Comparison of ENCODE assay signal across 9 cellular contexts in the genomic region with DNA sequence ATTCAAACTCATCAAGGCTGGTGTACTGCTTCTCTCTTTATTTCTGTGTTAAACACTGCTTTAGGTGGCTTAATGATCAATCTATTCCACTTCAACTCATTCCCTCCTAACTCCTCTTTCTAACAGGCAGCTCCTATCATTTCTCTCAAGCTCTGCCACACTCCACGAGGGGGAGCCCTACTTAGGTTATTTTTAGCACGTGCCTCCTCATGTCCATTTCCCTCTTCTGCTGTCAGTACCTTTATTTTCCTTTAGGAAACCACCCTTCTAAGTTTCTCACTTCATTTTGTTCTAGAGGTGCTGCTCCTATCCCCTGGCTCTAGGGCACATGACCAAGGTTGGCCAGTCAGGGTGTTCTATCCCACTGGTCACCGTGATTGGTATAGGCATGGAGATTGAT. TPM values are rescaled to one million over a fixed set of nuclear protein-coding genes. Genes with fewer than 3 reads are reported as not detected.
A peak's percentile ranks its signal among the peaks of the same experiment; 100 is the strongest.
DNase-seq lines count a peak whose midpoint lies in the region; ATAC-seq, FAIRE-seq and TF ChIP-seq lines count a peak whose summit lies in the region.
"Had no signal": no experiment of that assay in that cellular context is flagged by ENCODE, and none has a peak within 500 bp of the region (broad histone marks: within the 10 kb centered on the region; RNA-seq: fewer than 3 reads in every experiment).

No MANE protein-coding gene starts in this region.

- peak; percentile 10 to 51 for DNase-seq in A549 (ENCODE audit: low read depth in 1 of 2, low spot score in 1 of 2)
- DNase-seq in GM12864 (ENCODE audit: low read depth) = no peak
- DNase-seq in NCI-H774 (lab: John Stamatoyannopoulos, UW) = peak; percentile 46
- DNase-seq in erythroblast (lab: John Stamatoyannopoulos, UW) = peak; percentile 11 to 37
- DNase-seq in omental fat pad (ENCODE audit: low spot score) = no peak
- DNase-seq in foreskin melanocyte = no peak
- DNase-seq: stimulated activated naive CD8-positive, alpha-beta T cell treated with anti-CD3 and anti-CD28 coated beads, Interleukin-15, Interleukin-2, amounts not matched to agents 100 U/mL and 50 U/mL, for 24 hours had no signal

- 2% methylated on average over 3 of the region's 3 CpGs for WGBS in A549 (ENCODE audit: missing lambda C conversion rate)

- TF ChIP-seq CTCF in A549 (IDR thresholded peaks at IDR 0.05) (0 out of 3 replicates have a peak, but pooled peaks have one; percentile 21), GM12864 (IDR thresholded peaks at IDR 0.05; ENCODE audit: low read depth, low read length, missing control alignments) (peak; percentile 52), omental fat pad (IDR thresholded peaks at IDR 0.05) (no peak)

- H3K4me3 ChIP-seq in A549 (no peak overlapping the region), GM12864 (ENCODE audit: low read depth, low read length) (no peak overlapping the region)

- TF ChIP-seq EP300 in A549 (IDR thresholded peaks at IDR 0.05) = no peak

- H3K9me3 ChIP-seq in A549 = no peaks in the 10 kb centered on the region

- no peak overlapping the region for H3K27ac ChIP-seq in A549

- 0 out of 5 replicates have a peak, but pooled peaks of 1 of the 2 experiments have one; percentile 18 for TF ChIP-seq RAD21 in A549 (conservative IDR thresholded peaks at IDR 0.05 in 1 of 2, IDR thresholded peaks at IDR 0.05 in 1 of 2)

- H3K4me1 ChIP-seq in A549 = no peaks in the 10 kb centered on the region

- H3K4me2 ChIP-seq in A549 = no peak overlapping the region

- FAIRE-seq in A549 (lab: Jason Lieb, UNC) = no peak

- ATAC-seq in A549 (peak in 1 of 2 experiments; percentile 73; a peak in 3 of 6 replicates), omental fat pad (ENCODE audit: low FRiP score) (no peak), GM18517 (IDR thresholded peaks at IDR 0.05; ENCODE audit: unreplicated experiment) (no peak), GM19324 (IDR thresholded peaks at IDR 0.05; ENCODE audit: low FRiP score, unreplicated experiment) (no peak)
- ATAC-seq: stimulated activated naive CD8-positive, alpha-beta T cell treated with anti-CD3 and anti-CD28 coated beads, Interleukin-15, Interleukin-2, amounts not matched to agents 100 U/mL and 50 U/mL, for 24 hours had no signal

- POLR2A ChIA-PET in A549 (lab: Yijun Ruan, JAX) = no interaction called here

- TF ChIP-seq POLR2A in A549 (IDR thresholded peaks at IDR 0.05; ENCODE audit: low read length) = no peak
- no peak for TF ChIP-seq POLR2A in erythroblast (IDR thresholded peaks at IDR 0.05; ENCODE audit: low read length)

- CTCF ChIA-PET in A549 (lab: Yijun Ruan, JAX) = interaction anchor here (1.0 to 1.8 kb wide), 3 partner anchors 968 to 1732 kb away, joined by 3 to 5 read pairs (median 3); no protein-coding TSS in a partner anchor

TF ChIP-seq in A549, 52 proteins besides CTCF, POLR2A, EP300 and RAD21:
- no peak for TF ChIP-seq TFCP2L1 (CRISPR knock-in tag; IDR thresholded peaks at IDR 0.05)
- no peak for TF ChIP-seq MAFK (IDR thresholded peaks at IDR 0.05; ENCODE audit: partially characterized antibody)
- TF ChIP-seq, protein P1, sequence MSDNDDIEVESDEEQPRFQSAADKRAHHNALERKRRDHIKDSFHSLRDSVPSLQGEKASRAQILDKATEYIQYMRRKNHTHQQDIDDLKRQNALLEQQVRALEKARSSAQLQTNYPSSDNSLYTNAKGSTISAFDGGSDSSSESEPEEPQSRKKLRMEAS (IDR thresholded peaks at IDR 0.05) = peak; percentile 70

RNA-seq across cellular contexts. Expression of a gene that starts 6.7 kb away (rescaled TPM):
- 0.08 and 0.13 TPM in 2 replicates for polyA plus RNA-seq in A549 (2011; rRNA removed)
- 0.08 and 0.13 TPM in 2 replicates for polyA plus RNA-seq in A549 (2012; cell fraction: cytosol; rRNA removed)
- polyA plus RNA-seq in A549 (2012; cell fraction: nucleus; rRNA removed) = 0.13 and 0.19 TPM in 2 replicates
- 0.14 to 0.45 TPM (median 0.17 TPM) in 3 replicates for polyA plus RNA-seq in A549 (2017; fragmentation: RNase III; extraction: RNeasy Plus Mini Kit Qiagen cat#74134 plus additional on column Dnase treatment)
- 0.12 and 0.39 TPM in 2 replicates for polyA minus RNA-seq in A549 (2011; rRNA and poly(A)+ RNA removed)
- under 1 TPM in 2 of 4 donors, not detected in 2; 0.24 to 0.37 TPM for total RNA-seq in omental fat pad

Comparison
In these comparisons a context has a peak if more than half of its experiments do, and no peak if none do; other contexts are left out.
1. DNase-seq: peak in A549 (2 of 2), NCI-H774 (single experiment) and erythroblast (2 of 2); none in GM12864 (single experiment), omental fat pad (single experiment) and foreskin melanocyte (single experiment).
2. CTCF ChIP-seq: peak in A549 (single experiment) and GM12864 (single experiment); none in omental fat pad (0 of 3).